11 cellular contexts compared by ENCODE assay signal in the genomic region with DNA sequence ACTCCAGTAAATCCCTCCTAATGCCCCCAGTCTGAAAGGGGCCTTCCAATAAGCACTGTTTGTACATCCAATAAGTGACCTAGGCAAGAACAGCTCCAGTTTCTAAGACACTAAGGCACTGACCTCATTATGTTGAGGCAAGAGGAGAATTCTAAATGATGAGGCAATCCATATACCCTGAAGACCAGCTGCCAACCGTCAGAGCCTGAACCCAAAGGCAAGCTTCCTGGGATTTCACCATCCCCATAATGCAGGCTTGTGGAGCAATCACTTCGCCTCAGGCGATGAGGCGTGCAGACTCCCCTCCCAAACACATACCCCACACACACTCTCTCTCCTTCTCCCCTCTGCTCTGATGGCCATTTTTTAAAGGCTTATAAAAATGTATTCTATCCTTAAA. TPM values are rescaled to one million over a fixed set of nuclear protein-coding genes. Genes with fewer than 3 reads are reported as not detected.
DNase-seq lines count a peak whose midpoint lies in the region; ATAC-seq and TF ChIP-seq lines count a peak whose summit lies in the region.
"Had no signal": no experiment of that assay in that cellular context is flagged by ENCODE, and none has a peak within 500 bp of the region (broad histone marks: within the 10 kb centered on the region; RNA-seq: fewer than 3 reads in every experiment).

No MANE protein-coding gene starts in this region.

- peaks cover 17% of the 10 kb centered on the region for H3K4me1 ChIP-seq in Caco-2

- no peaks in the 10 kb centered on the region for H3K27me3 Mint-ChIP-seq in Caco-2 (ENCODE audit: insufficient read depth, unreplicated experiment)
- no peaks in the 10 kb centered on the region for H3K27me3 Mint-ChIP-seq in activated T-cell treated with anti-CD3 and anti-CD28 coated beads, Interleukin-2, amount 50 U/mL, for 72 hours (ENCODE audit: low read depth)

- no peak overlapping the region for H3K4me3 Mint-ChIP-seq in Caco-2 (ENCODE audit: unreplicated experiment)
- no peak overlapping the region for H3K4me3 Mint-ChIP-seq in activated T-cell treated with anti-CD3 and anti-CD28 coated beads, Interleukin-2, amount 50 U/mL, for 72 hours

- no peaks in the 10 kb centered on the region for H3K9me3 Mint-ChIP-seq in Caco-2 (ENCODE audit: unreplicated experiment)
- H3K9me3 Mint-ChIP-seq in activated T-cell treated with anti-CD3 and anti-CD28 coated beads, Interleukin-2, amount 50 U/mL, for 72 hours = no peaks in the 10 kb centered on the region

- H3K4me1 Mint-ChIP-seq in Caco-2 (ENCODE audit: low read depth, unreplicated experiment) = peaks cover 27% of the 10 kb centered on the region
- H3K4me1 Mint-ChIP-seq in activated T-cell treated with anti-CD3 and anti-CD28 coated beads, Interleukin-2, amount 50 U/mL, for 72 hours (ENCODE audit: low read depth) = no peaks in the 10 kb centered on the region

- peak overlapping the region; percentile 30 for H3K27ac Mint-ChIP-seq in Caco-2 (ENCODE audit: unreplicated experiment)
- H3K27ac Mint-ChIP-seq in activated T-cell treated with anti-CD3 and anti-CD28 coated beads, Interleukin-2, amount 50 U/mL, for 72 hours = no peak overlapping the region

- BruUV-seq in Caco-2 (replicated peaks; lab: Mats Ljungman, UMichigan) = no TSS peak

- CTCF ChIA-PET in Caco-2 (lab: Charles Lee) = no interaction called here

- POLR2A ChIA-PET in Caco-2 (lab: Charles Lee) = no interaction called here

- H3K9me3 ChIP-seq in Caco-2 = no peaks in the 10 kb centered on the region
- H3K9me3 ChIP-seq: esophagus muscularis mucosa, MG63 had no signal

- ATAC-seq in HG03520 (IDR thresholded peaks at IDR 0.05; ENCODE audit: unreplicated experiment) = no peak
- no peak for ATAC-seq in activated T-cell treated with anti-CD3 and anti-CD28 coated beads, Interleukin-2, amount 50 U/mL, for 72 hours (replicated peaks in 1 of 2)
- ATAC-seq: HCT116 had no signal

- peak overlapping the region; percentile 15 for H3K27ac ChIP-seq in epithelial cell of prostate

- H3K27me3 ChIP-seq in Caco-2 (replicated peaks; ENCODE audit: control insufficient read depth, insufficient read depth, low read length) = no peaks in the 10 kb centered on the region
- H3K27me3 ChIP-seq: esophagus muscularis mucosa, MG63 had no signal

- DNase-seq in Caco-2 (no peak), NCI-H69 (lab: John Stamatoyannopoulos, UW) (peak; percentile 99), epithelial cell of prostate (ENCODE audit: low read depth, low spot score) (no peak), myocyte (ENCODE audit: low read depth) (peak; percentile 25), NCI-H1436 treated with DMSO at 0.1 percent for 48 hours (lab: John Stamatoyannopoulos, UW) (no peak)
- no peak for DNase-seq in activated T-cell treated with anti-CD3 and anti-CD28 coated beads, Interleukin-2, amount 50 U/mL, for 72 hours
- no peak for DNase-seq in activated effector memory CD4-positive, alpha-beta T cell treated with Interleukin-2 at 50 U/mL for 16 hours
- DNase-seq: MG63 had no signal

- intact Hi-C loops in Caco-2 (cut with micrococcal nuclease; ENCODE audit: unreplicated experiment) = loop anchor here (1.0 kb wide), 1 partner anchor 8 kb away; no protein-coding TSS in a partner anchor

- no peak for TF ChIP-seq CTCF in Caco-2 (IDR thresholded peaks at IDR 0.05; ENCODE audit: insufficient read depth in 1 of 2, low read depth in 1 of 2, low read length in 1 of 2, severe bottlenecking in 1 of 2, unreplicated experiment in 1 of 2)

- H3K4me3 ChIP-seq in Caco-2 (ENCODE audit: low read depth, low read length) = no peak overlapping the region
- H3K4me3 ChIP-seq: esophagus muscularis mucosa, MG63 had no signal

- H3K36me3 ChIP-seq in Caco-2 (ENCODE audit: control insufficient read depth, insufficient read depth, low read length) = no peaks in the 10 kb centered on the region
- H3K36me3 ChIP-seq: esophagus muscularis mucosa, MG63 had no signal

- no peaks in the 10 kb centered on the region for H3K36me3 Mint-ChIP-seq in Caco-2 (ENCODE audit: insufficient read depth, unreplicated experiment)
- no peaks in the 10 kb centered on the region for H3K36me3 Mint-ChIP-seq in activated T-cell treated with anti-CD3 and anti-CD28 coated beads, Interleukin-2, amount 50 U/mL, for 72 hours (ENCODE audit: insufficient read depth in 2 of 2)

RNA-seq across cellular contexts. Expression of a gene that starts 49.5 kb away (rescaled TPM):
- total RNA-seq in Caco-2 (2022) = 34.7 and 37.1 TPM in 2 replicates
- 17.3 and 17.7 TPM in 2 replicates for total RNA-seq in myocyte
- polyA plus RNA-seq in myocyte (2012) = 6.6 TPM
- total RNA-seq in activated T-cell treated with anti-CD3 and anti-CD28 coated beads, Interleukin-2, amount 50 U/mL, for 72 hours = under 1 TPM; 0.05 to 0.30 TPM

Comparison
In these comparisons a context has a peak if more than half of its experiments do, and no peak if none do; other contexts are left out.
1. DNase-seq: peak in NCI-H69 (single experiment) and myocyte (single experiment); none in Caco-2 (0 of 2), epithelial cell of prostate (single experiment), NCI-H1436 treated with DMSO at 0.1 percent for 48 hours (single experiment), activated T-cell treated with anti-CD3 and anti-CD28 coated beads, Interleukin-2, amount 50 U/mL, for 72 hours (0 of 2) and activated effector memory CD4-positive, alpha-beta T cell treated with Interleukin-2 at 50 U/mL for 16 hours (single experiment).
2. RNA of a gene that starts 49.5 kb away (total RNA-seq): 34.7 to 37.1 TPM in Caco-2 and 17.3 to 17.7 TPM in myocyte; 0.05 to 0.30 TPM in activated T-cell treated with anti-CD3 and anti-CD28 coated beads, Interleukin-2, amount 50 U/mL, for 72 hours; every median in the first group is over 10 times any median in the second.